Comparison of ENCODE assay signal across 24 cellular contexts in genomic region chr11:95445746-95446333, GRCh38.
A peak's percentile ranks its signal among the peaks of the same experiment; 100 is the strongest.
DNase-seq lines count a peak whose midpoint lies in the region; ATAC-seq and TF ChIP-seq lines count a peak whose summit lies in the region.
"Had no signal": no experiment of that assay in that cellular context is flagged by ENCODE, and none has a peak within 500 bp of the region (broad histone marks: within the 10 kb centered on the region; RNA-seq: fewer than 3 reads in every experiment).

No MANE protein-coding gene starts in this region.

- H3K4me1 ChIP-seq in breast epithelium, result no peaks in the 10 kb centered on the region
- peaks cover 9% of the 10 kb centered on the region for H3K4me1 ChIP-seq in endodermal cell (ENCODE audit: control insufficient read depth, insufficient read depth, low read length)
- H3K4me1 ChIP-seq: SJCRH30 had no signal

- POLR2A ChIA-PET in MCF 10A (lab: Yijun Ruan, JAX), result interaction anchor here (0.9 to 2.2 kb wide), 2 partner anchors 8 to 13 kb away, joined by 3 to 15 read pairs; no protein-coding TSS in a partner anchor

- no peaks in the 10 kb centered on the region for H3K4me1 Mint-ChIP-seq in MCF 10A (ENCODE audit: insufficient read depth, unreplicated experiment)
- peaks cover 12% of the 10 kb centered on the region for H3K4me1 Mint-ChIP-seq in endodermal cell
- H3K4me1 Mint-ChIP-seq in nephron, result peaks cover 30% of the 10 kb centered on the region
- H3K4me1 Mint-ChIP-seq in stimulated activated memory B cell treated with anti-CD40 and anti-IgM and Interleukin-4, amounts not matched to agents 10 μg/mL and 1 μg/mL and 100 μg/mL, for 72 hours, result peaks cover 23% of the 10 kb centered on the region

- H3K36me3 ChIP-seq in breast epithelium, result no peaks in the 10 kb centered on the region
- H3K36me3 ChIP-seq in endodermal cell (ENCODE audit: control insufficient read depth, insufficient read depth, low read length), result no peaks in the 10 kb centered on the region
- H3K36me3 ChIP-seq: SJCRH30 had no signal

- H3K9me3 ChIP-seq in breast epithelium (no peaks in the 10 kb centered on the region), endodermal cell (ENCODE audit: control insufficient read depth, low read length) (no peaks in the 10 kb centered on the region)
- H3K9me3 ChIP-seq: SJCRH30 had no signal

- 91 to 100% methylated on average over 7 to 13 of the region's 13 CpGs for WGBS in endodermal cell (ENCODE audit: insufficient coverage in 1 of 2, insufficient read length in 1 of 2), 2 experiments

- no peak overlapping the region for H3K9ac ChIP-seq in endodermal cell (ENCODE audit: extremely low read depth, low read length, poor library complexity, severe bottlenecking)

- no peaks in the 10 kb centered on the region for H3K27me3 Mint-ChIP-seq in MCF 10A (ENCODE audit: insufficient read depth, unreplicated experiment)
- no peaks in the 10 kb centered on the region for H3K27me3 Mint-ChIP-seq in endodermal cell (ENCODE audit: insufficient read depth)
- no peaks in the 10 kb centered on the region for H3K27me3 Mint-ChIP-seq in nephron (ENCODE audit: low read depth)
- no peaks in the 10 kb centered on the region for H3K27me3 Mint-ChIP-seq in stimulated activated memory B cell treated with anti-CD40 and anti-IgM and Interleukin-4, amounts not matched to agents 10 μg/mL and 1 μg/mL and 100 μg/mL, for 72 hours

- intact Hi-C loops in breast epithelium (cut with DNase I; ENCODE audit: low total_unique reads) (no loop called here), MCF 10A (cut with micrococcal nuclease) (no loop called here)

- H3K27me3 ChIP-seq in breast epithelium (no peaks in the 10 kb centered on the region), endodermal cell (ENCODE audit: control insufficient read depth, insufficient read depth, low read length, poor library complexity, severe bottlenecking) (no peaks in the 10 kb centered on the region)
- H3K27me3 ChIP-seq: SJCRH30 had no signal

- no peak overlapping the region for H3K27ac Mint-ChIP-seq in MCF 10A (ENCODE audit: low read depth, unreplicated experiment)
- H3K27ac Mint-ChIP-seq in endodermal cell, result no peak overlapping the region
- H3K27ac Mint-ChIP-seq in nephron, result peak overlapping the region; percentile 32 to 67 (median 52)
- H3K27ac Mint-ChIP-seq in stimulated activated memory B cell treated with anti-CD40 and anti-IgM and Interleukin-4, amounts not matched to agents 10 μg/mL and 1 μg/mL and 100 μg/mL, for 72 hours, result peak overlapping the region; percentile 35
- H3K27ac Mint-ChIP-seq: CD8-positive, alpha-beta memory T cell; HFFc6 had no signal

- H3K4me3 ChIP-seq in breast epithelium, result no peak overlapping the region
- no peak overlapping the region for H3K4me3 ChIP-seq in endodermal cell (ENCODE audit: low read length)
- H3K4me3 ChIP-seq: SJCRH30 had no signal

- H3K36me3 Mint-ChIP-seq in MCF 10A (ENCODE audit: insufficient read depth, unreplicated experiment), result no peaks in the 10 kb centered on the region
- no peaks in the 10 kb centered on the region for H3K36me3 Mint-ChIP-seq in endodermal cell (ENCODE audit: low read depth)
- H3K36me3 Mint-ChIP-seq in nephron (ENCODE audit: low read depth), result no peaks in the 10 kb centered on the region
- no peaks in the 10 kb centered on the region for H3K36me3 Mint-ChIP-seq in stimulated activated memory B cell treated with anti-CD40 and anti-IgM and Interleukin-4, amounts not matched to agents 10 μg/mL and 1 μg/mL and 100 μg/mL, for 72 hours
- H3K36me3 Mint-ChIP-seq: CD8-positive, alpha-beta memory T cell had no signal

- no peak overlapping the region for H3K4me3 Mint-ChIP-seq in MCF 10A (ENCODE audit: unreplicated experiment)
- no peak overlapping the region for H3K4me3 Mint-ChIP-seq in endodermal cell
- H3K4me3 Mint-ChIP-seq in nephron, result no peak overlapping the region
- no peak overlapping the region for H3K4me3 Mint-ChIP-seq in stimulated activated memory B cell treated with anti-CD40 and anti-IgM and Interleukin-4, amounts not matched to agents 10 μg/mL and 1 μg/mL and 100 μg/mL, for 72 hours
- H3K4me3 Mint-ChIP-seq: CD8-positive, alpha-beta memory T cell; HFFc6 had no signal

- DNase-seq in breast epithelium (ENCODE audit: low spot score in 2 of 2) (peak in 1 of 2 donors; percentile 30), MCF 10A (ENCODE audit: unreplicated experiment) (no peak), endodermal cell (peak; percentile 51), activated gamma-delta T cell treated with Interleukin-2 at 50 U/mL for 16 hours (no peak), activated gamma-delta T cell (lab: John Stamatoyannopoulos, UW) (no peak), hepatic stellate cell (ENCODE audit: low spot score) (no peak)
- DNase-seq: 8988T; AML-193; Calu3; CD8-positive, alpha-beta memory T cell; DMS79; HFFc6; KBM-7; NCI-H1105 treated with DMSO at 0.1 percent for 48 hours; NCI-H1694; NCI-H2081 treated with DMSO at 0.1 percent for 48 hours; NCI-H2171 treated with DMSO at 0.1 percent for 48 hours; NCI-H446; OCI-M1; SJCRH30 had no signal

- peak overlapping the region; percentile 2 to 14 for H3K27ac ChIP-seq in breast epithelium
- no peak overlapping the region for H3K27ac ChIP-seq in endodermal cell (ENCODE audit: low read depth, low read length)
- H3K27ac ChIP-seq: C4-2B, SJCRH30 had no signal

- peak in 1 of 3 donors; percentile 16 for TF ChIP-seq CTCF in breast epithelium (IDR thresholded peaks at IDR 0.05)
- no peak for TF ChIP-seq CTCF in MCF 10A (IDR thresholded peaks at IDR 0.05; ENCODE audit: unreplicated experiment)
- TF ChIP-seq CTCF in endodermal cell (conservative IDR thresholded peaks at IDR 0.05), result no peak
- no peak for TF ChIP-seq CTCF in nephron (IDR thresholded peaks at IDR 0.05; ENCODE audit: unreplicated experiment in 3 of 3)

- no peak for ATAC-seq in stimulated activated memory B cell treated with anti-CD40 and anti-IgM and Interleukin-4, amounts not matched to agents 10 μg/mL and 1 μg/mL and 100 μg/mL, for 72 hours
- ATAC-seq: HepG2 had no signal

- BruUV-seq in MCF 10A (replicated peaks; lab: Mats Ljungman, UMichigan), result no TSS peak

- CTCF ChIA-PET in MCF 10A (lab: Yijun Ruan, JAX), result interaction anchor here (0.6 to 1.0 kb wide), 4 partner anchors 16 to 265 kb away, joined by 3 read pairs; no protein-coding TSS in a partner anchor

- no peak for TF ChIP-seq POLR2A in breast epithelium (IDR thresholded peaks at IDR 0.05)

- H3K9me3 Mint-ChIP-seq in MCF 10A (ENCODE audit: unreplicated experiment) (no peaks in the 10 kb centered on the region), endodermal cell (peaks cover 7% of the 10 kb centered on the region), nephron (peaks cover 5% of the 10 kb centered on the region)
- H3K9me3 Mint-ChIP-seq in stimulated activated memory B cell treated with anti-CD40 and anti-IgM and Interleukin-4, amounts not matched to agents 10 μg/mL and 1 μg/mL and 100 μg/mL, for 72 hours, result no peaks in the 10 kb centered on the region

Comparison
In these comparisons a context has a peak if more than half of its experiments do, and no peak if none do; other contexts are left out.
1. H3K27ac Mint-ChIP-seq: peak in nephron (3 of 3) and stimulated activated memory B cell treated with anti-CD40 and anti-IgM and Interleukin-4, amounts not matched to agents 10 μg/mL and 1 μg/mL and 100 μg/mL, for 72 hours (single experiment); none in MCF 10A (single experiment) and endodermal cell (single experiment).